ENCODE assay signal across 20 cellular contexts in the genomic region with DNA sequence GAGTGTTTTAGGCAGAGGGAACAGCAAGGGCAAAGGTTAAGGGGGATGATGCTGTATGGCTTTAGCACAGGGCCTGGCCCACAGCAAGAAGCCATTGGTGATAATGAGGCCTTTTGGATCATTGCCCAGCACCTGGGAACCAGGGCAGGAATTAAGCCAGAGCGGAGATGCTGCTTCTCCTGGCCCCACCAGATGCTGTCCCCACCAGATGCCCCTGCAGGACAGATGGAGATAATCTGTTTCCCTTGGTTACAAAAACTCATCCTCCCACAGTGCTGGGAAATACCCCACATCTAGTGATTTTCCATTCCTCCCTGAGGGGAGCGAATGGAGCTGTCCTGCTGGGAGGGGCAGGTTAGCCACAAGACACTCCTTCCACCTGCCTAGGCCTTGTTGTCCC. TPM values are rescaled to one million over a fixed set of nuclear protein-coding genes. Genes with fewer than 3 reads are reported as not detected.
DNase-seq lines count a peak whose midpoint lies in the region; ATAC-seq, FAIRE-seq and TF ChIP-seq lines count a peak whose summit lies in the region.
"Had no signal": no experiment of that assay in that cellular context is flagged by ENCODE, and none has a peak within 500 bp of the region (broad histone marks: within the 10 kb centered on the region; RNA-seq: fewer than 3 reads in every experiment).

No MANE protein-coding gene starts in this region.

- H2AFZ ChIP-seq in K562 (ENCODE audit: low read depth, low read length): no peak overlapping the region
- H2AFZ ChIP-seq: hepatocyte had no signal

- H3K4me1 ChIP-seq in K562 (replicated peaks in 1 of 2; ENCODE audit: control insufficient read depth in 2 of 2, insufficient read depth in 2 of 2, low read length in 2 of 2) (no peaks in the 10 kb centered on the region), breast epithelium (no peaks in the 10 kb centered on the region)

- no peaks in the 10 kb centered on the region for H3K9me1 ChIP-seq in K562 (ENCODE audit: control insufficient read depth, insufficient read depth, low read length)

- POLR2A ChIA-PET in K562 (lab: Yijun Ruan, JAX): interaction anchor here (0.5 to 1.0 kb wide), 5 partner anchors 8 to 294 kb away, joined by 3 to 5 read pairs (median 3); no protein-coding TSS in a partner anchor

- H3K36me3 ChIP-seq in K562 (ENCODE audit: control insufficient read depth, insufficient read depth, low read length) (no peaks in the 10 kb centered on the region), breast epithelium (no peaks in the 10 kb centered on the region)
- H3K36me3 ChIP-seq: SJSA1 had no signal

- no peak for TF ChIP-seq RAD21 in K562 (CRISPR knock-in tag; conservative IDR thresholded peaks at IDR 0.05 in 1 of 2, IDR thresholded peaks at IDR 0.05 in 1 of 2)

- H3K4me2 ChIP-seq in K562 (ENCODE audit: insufficient read depth, low read length): no peak overlapping the region
- H3K4me2 ChIP-seq: hepatocyte had no signal

- TF ChIP-seq CTCF in K562 (IDR thresholded peaks at IDR 0.05 in 2 of 3, conservative IDR thresholded peaks at IDR 0.05 in 1 of 3; ENCODE audit: insufficient read depth in 2 of 3, low read depth in 1 of 3, low read length in 3 of 3) (no peak), breast epithelium (IDR thresholded peaks at IDR 0.05) (no peak)

- WGBS in K562 (ENCODE audit: insufficient coverage, low coverage, missing lambda C conversion rate): 7% methylated on average over 2 of the region's 2 CpGs

- no peak overlapping the region for H3K9ac ChIP-seq in K562 (ENCODE audit: insufficient read depth in 1 of 2, low read depth in 2 of 2, low read length in 2 of 2)

- CTCF ChIA-PET in K562 (lab: Yijun Ruan, JAX; ENCODE audit: low intra/inter-chr PET ratio): no interaction called here

- no peak for TF ChIP-seq EP300 in K562 (IDR thresholded peaks at IDR 0.05; ENCODE audit: low read length)

- H3K4me3 ChIP-seq in K562 (no peak overlapping the region), breast epithelium (no peak overlapping the region)
- H3K4me3 ChIP-seq: hepatocyte, SJSA1 had no signal

- DNase-seq in DMS 273 (lab: John Stamatoyannopoulos, UW; ENCODE audit: unreplicated experiment) (peak; percentile 96), NCI-H1105 (lab: John Stamatoyannopoulos, UW) (peak; percentile 80), NCI-H748 treated with DMSO at 0.1 percent for 48 hours (lab: John Stamatoyannopoulos, UW) (peak; percentile 21), K562 (ENCODE audit: extremely low read depth in 1 of 4, low spot score in 3 of 4) (peak in 1 of 4 experiments; percentile 28), NCI-H187 (lab: John Stamatoyannopoulos, UW) (no peak), breast epithelium (ENCODE audit: low spot score in 2 of 2) (no peak), LoVo (ENCODE audit: low spot score) (no peak)
- DNase-seq: activated CD4-positive, alpha-beta T cell treated with anti-CD3 and anti-CD28 coated beads for 1 hour; activated effector memory CD4-positive, alpha-beta T cell treated with Interleukin-2 at 50 U/mL for 16 hours; effector memory CD8-positive, alpha-beta T cell; kidney; mesendoderm; natural killer cell; small intestine; T-helper 9 cell had no signal

- intact Hi-C loops in K562 (cut with micrococcal nuclease): no loop called here
- intact Hi-C loops in breast epithelium (cut with DNase I; ENCODE audit: low total_unique reads): no loop called here

- no peak for TF ChIP-seq POLR2A in K562 (conservative IDR thresholded peaks at IDR 0.05)
- TF ChIP-seq POLR2A in breast epithelium (IDR thresholded peaks at IDR 0.05): no peak

- no peaks in the 10 kb centered on the region for H3K9me3 ChIP-seq in K562 (replicated peaks; ENCODE audit: control insufficient read depth, insufficient read depth, low read depth, low read length)
- H3K9me3 ChIP-seq in breast epithelium: no peaks in the 10 kb centered on the region

- peaks cover 16 to 49% of the 10 kb centered on the region in 2 experiments for H3K27me3 ChIP-seq in K562 (ENCODE audit: control insufficient read depth in 2 of 2, insufficient read depth in 2 of 2, low read length in 2 of 2)
- H3K27me3 ChIP-seq in breast epithelium: no peaks in the 10 kb centered on the region
- H3K27me3 ChIP-seq: hepatocyte, SJSA1 had no signal

- H4K20me1 ChIP-seq in K562 (replicated peaks; ENCODE audit: control insufficient read depth, insufficient read depth, low read length): no peaks in the 10 kb centered on the region; the same call in 1 of the 2 replicates

- H3K27ac ChIP-seq in K562 (ENCODE audit: extremely low read depth, low read depth, low read length): no peak overlapping the region
- no peak overlapping the region for H3K27ac ChIP-seq in breast epithelium
- H3K27ac ChIP-seq: hepatocyte, HL-60, SJSA1 had no signal

- in situ Hi-C loops in K562 (cut with MboI): no loop called here

- no peaks in the 10 kb centered on the region for H3K79me2 ChIP-seq in K562 (ENCODE audit: control insufficient read depth, insufficient read depth, low read length)
- H3K79me2 ChIP-seq: hepatocyte had no signal

- peak; percentile 49 for ATAC-seq in K562
- no peak for ATAC-seq in GM18907 (IDR thresholded peaks at IDR 0.05; ENCODE audit: unreplicated experiment)
- ATAC-seq: effector memory CD8-positive, alpha-beta T cell; natural killer cell had no signal

- FAIRE-seq in K562 (lab: Jason Lieb, UNC): no peak
- FAIRE-seq: D721Med, kidney, small intestine had no signal

- BruUV-seq in K562 (replicated peaks; lab: Mats Ljungman, UMichigan): no TSS peak

TF ChIP-seq in K562, 482 proteins besides CTCF, POLR2A, EP300 and RAD21 (continues in another document):
- peak; percentile 58 for TF ChIP-seq NFIC (IDR thresholded peaks at IDR 0.05)
- no peak for TF ChIP-seq FOS (IDR thresholded peaks at IDR 0.05; ENCODE audit: extremely low read depth, insufficient read length)
- no peak for TF ChIP-seq RFX5 (IDR thresholded peaks at IDR 0.05; ENCODE audit: low read depth, low read length)
- no peak for TF ChIP-seq ZNF12 (CRISPR knock-in tag; IDR thresholded peaks at IDR 0.05)
- TF ChIP-seq JUN (IDR thresholded peaks at IDR 0.05; ENCODE audit: borderline replicate concordance, low read depth, low read length): no peak
- TF ChIP-seq JUN (CRISPR knock-in tag; IDR thresholded peaks at IDR 0.05; ENCODE audit: borderline replicate concordance): no peak
- TF ChIP-seq MYBL2 (IDR thresholded peaks at IDR 0.05; ENCODE audit: low read depth): no peak
- no peak for TF ChIP-seq MYBL2 (CRISPR knock-in tag; IDR thresholded peaks at IDR 0.05; ENCODE audit: borderline replicate concordance)
- TF ChIP-seq SP2 (IDR thresholded peaks at IDR 0.05; ENCODE audit: extremely low read depth, low read depth, low read length, poor library complexity, severe bottlenecking): no peak
- TF ChIP-seq, protein P1, sequence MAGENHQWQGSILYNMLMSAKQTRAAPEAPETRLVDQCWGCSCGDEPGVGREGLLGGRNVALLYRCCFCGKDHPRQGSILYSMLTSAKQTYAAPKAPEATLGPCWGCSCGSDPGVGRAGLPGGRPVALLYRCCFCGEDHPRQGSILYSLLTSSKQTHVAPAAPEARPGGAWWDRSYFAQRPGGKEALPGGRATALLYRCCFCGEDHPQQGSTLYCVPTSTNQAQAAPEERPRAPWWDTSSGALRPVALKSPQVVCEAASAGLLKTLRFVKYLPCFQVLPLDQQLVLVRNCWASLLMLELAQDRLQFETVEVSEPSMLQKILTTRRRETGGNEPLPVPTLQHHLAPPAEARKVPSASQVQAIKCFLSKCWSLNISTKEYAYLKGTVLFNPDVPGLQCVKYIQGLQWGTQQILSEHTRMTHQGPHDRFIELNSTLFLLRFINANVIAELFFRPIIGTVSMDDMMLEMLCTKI (IDR thresholded peaks at IDR 0.05; ENCODE audit: partially characterized antibody): no peak
- TF ChIP-seq, protein P2, sequence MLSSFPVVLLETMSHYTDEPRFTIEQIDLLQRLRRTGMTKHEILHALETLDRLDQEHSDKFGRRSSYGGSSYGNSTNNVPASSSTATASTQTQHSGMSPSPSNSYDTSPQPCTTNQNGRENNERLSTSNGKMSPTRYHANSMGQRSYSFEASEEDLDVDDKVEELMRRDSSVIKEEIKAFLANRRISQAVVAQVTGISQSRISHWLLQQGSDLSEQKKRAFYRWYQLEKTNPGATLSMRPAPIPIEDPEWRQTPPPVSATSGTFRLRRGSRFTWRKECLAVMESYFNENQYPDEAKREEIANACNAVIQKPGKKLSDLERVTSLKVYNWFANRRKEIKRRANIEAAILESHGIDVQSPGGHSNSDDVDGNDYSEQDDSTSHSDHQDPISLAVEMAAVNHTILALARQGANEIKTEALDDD (IDR thresholded peaks at IDR 0.05): no peak
- TF ChIP-seq BRD4 (IDR thresholded peaks at IDR 0.05): no peak
- no peak for TF ChIP-seq ERF (CRISPR knock-in tag; IDR thresholded peaks at IDR 0.05)
- no peak for TF ChIP-seq FOXP1 (CRISPR knock-in tag; IDR thresholded peaks at IDR 0.05)
- TF ChIP-seq ZNF24 (IDR thresholded peaks at IDR 0.05): no peak
- TF ChIP-seq SIX5 (IDR thresholded peaks at IDR 0.05; ENCODE audit: borderline replicate concordance in 1 of 2, insufficient read depth in 1 of 2, low read depth in 1 of 2, low read length in 2 of 2): no peak
- no peak for TF ChIP-seq MCM5 (IDR thresholded peaks at IDR 0.05; ENCODE audit: low read depth)
- TF ChIP-seq TCF7 (IDR thresholded peaks at IDR 0.05; ENCODE audit: borderline replicate concordance): no peak
- TF ChIP-seq CTBP1 (IDR thresholded peaks at IDR 0.05; ENCODE audit: borderline replicate concordance): peak; percentile 38; the same call in 1 of the 2 replicates

RNA-seq across cellular contexts. Expression of a gene that starts 18.8 kb away (rescaled TPM):
- 0.07 TPM in 1 of 2 replicates, not detected in the other for total RNA-seq in K562 (2011; cell fraction: chromatin; rRNA removed; ENCODE audit: low replicate concordance)
- total RNA-seq in K562 (2011; cell fraction: nucleolus; rRNA removed): 0.13 and 0.17 TPM in 2 replicates
- total RNA-seq in K562 (2011; cell fraction: nucleoplasm; rRNA removed): 0.07 TPM in 1 of 2 replicates, not detected in the other
- total RNA-seq in K562 (2014; rRNA removed): not detected in 2 replicates
- total RNA-seq in K562 (2014; rRNA removed; fragmentation: Illumina TruSeq; extraction: Trizol): under 0.01 TPM in 1 of 2 replicates, not detected in the other
- not detected in 2 replicates for total RNA-seq in K562 (2015; rRNA removed; fragmentation: Illumina TruSeq; extraction: Trizol)
- total RNA-seq in K562 (2021): 0.02 TPM in 1 of 2 replicates, not detected in the other
- polyA plus RNA-seq in K562 (2011; rRNA removed): not detected in 2 replicates
- under 0.01 TPM in 1 of 2 replicates, not detected in the other for polyA plus RNA-seq in K562 (2011; cell fraction: cytosol; rRNA removed)
- polyA plus RNA-seq in K562 (2011; cell fraction: nucleus; rRNA removed): 0.01 TPM in 2 replicates
- 0.04 and 0.07 TPM in 2 replicates for polyA plus RNA-seq in K562 (2012)
- not detected in 2 replicates for polyA plus RNA-seq in K562 (2014; fragmentation: Illumina TruSeq; extraction: Trizol)
- under 1 TPM; under 0.01 to 0.03 TPM for polyA plus RNA-seq in K562 (2014; fragmentation: Nextera tagmentation; extraction: Ambion mirVana)
- not detected in 2 replicates for polyA plus RNA-seq in K562 (2014; rRNA removed)
- 0.04 TPM in 1 of 2 replicates, not detected in the other for polyA minus RNA-seq in K562 (2011; rRNA and poly(A)+ RNA removed)
- polyA minus RNA-seq in K562 (2011; cell fraction: cytosol; rRNA and poly(A)+ RNA removed): not detected in 2 replicates
- not detected in 2 replicates for polyA minus RNA-seq in K562 (2011; cell fraction: nucleus; rRNA and poly(A)+ RNA removed)
- total RNA-seq in breast epithelium: not detected
- total RNA-seq: kidney, natural killer cell had no signal

Comparison
In these comparisons a context has a peak if more than half of its experiments do, and no peak if none do; other contexts are left out.
1. DNase-seq: peak in DMS 273 (single experiment), NCI-H1105 (single experiment) and NCI-H748 treated with DMSO at 0.1 percent for 48 hours (single experiment); none in NCI-H187 (0 of 2), breast epithelium (0 of 2) and LoVo (single experiment).